ENCODE assay signal across 22 cellular contexts in the genomic region with DNA sequence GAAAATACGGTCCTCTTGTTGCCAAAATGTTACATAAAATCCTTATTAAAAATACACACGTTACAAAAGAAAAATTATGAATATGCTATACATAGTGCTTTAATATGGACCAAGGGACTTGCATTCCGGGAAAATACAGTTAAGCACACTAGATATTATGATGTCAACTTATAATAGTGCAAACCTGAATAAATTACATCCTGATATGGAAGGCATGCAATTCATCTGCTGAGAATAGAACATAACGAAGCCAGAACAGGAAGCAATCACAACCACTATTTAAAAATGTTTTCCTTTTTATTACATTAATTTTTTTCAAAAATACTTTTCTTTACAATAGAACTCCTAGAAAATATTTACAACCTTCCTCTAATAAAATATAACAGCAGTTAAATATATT. TPM values are rescaled to one million over a fixed set of nuclear protein-coding genes. Genes with fewer than 3 reads are reported as not detected.
A peak's percentile ranks its signal among the peaks of the same experiment; 100 is the strongest.
DNase-seq lines count a peak whose midpoint lies in the region; ATAC-seq and TF ChIP-seq lines count a peak whose summit lies in the region.
"Had no signal": no experiment of that assay in that cellular context is flagged by ENCODE, and none has a peak within 500 bp of the region (broad histone marks: within the 10 kb centered on the region; RNA-seq: fewer than 3 reads in every experiment).

No MANE protein-coding gene starts in this region.

- H3K36me3 Mint-ChIP-seq in Calu3 (ENCODE audit: insufficient read depth, unreplicated experiment): peaks cover 29% of the 10 kb centered on the region
- H3K36me3 Mint-ChIP-seq: natural killer cell had no signal

- 94% methylated on average over 4 of the region's 4 CpGs for WGBS in smooth muscle cell (ENCODE audit: low lambda C conversion rate)

- intact Hi-C loops in Calu3 (cut with micrococcal nuclease; ENCODE audit: unreplicated experiment) (loop anchor here (10.0 kb wide), 1 partner anchor 309 kb away; no protein-coding TSS in a partner anchor), PC-3 (cut with micrococcal nuclease) (loop anchor here (10.0 kb wide), 1 partner anchor 441 kb away; a partner anchor contains a TSS)

- H3K27ac Mint-ChIP-seq in Calu3 (ENCODE audit: unreplicated experiment): peak overlapping the region; percentile 100
- H3K27ac Mint-ChIP-seq: dendritic cell treated with granulocyte-macrophage colony-stimulating factor and Interleukin-4, amounts not matched to agents 40 ng/mL and 50 ng/mL, for 4 days; endodermal cell; natural killer cell had no signal

- no peaks in the 10 kb centered on the region for H3K27me3 Mint-ChIP-seq in Calu3 (ENCODE audit: unreplicated experiment)
- H3K27me3 Mint-ChIP-seq: activated CD8-positive, alpha-beta memory T cell treated with anti-CD3 and anti-CD28 coated beads, Interleukin-2, amount 10 ng/mL, durations not matched to agents 7 days and 5 days; dendritic cell treated with granulocyte-macrophage colony-stimulating factor and Interleukin-4, amounts not matched to agents 40 ng/mL and 50 ng/mL, for 4 days had no signal

- in situ Hi-C loops in brain microvascular endothelial cell (cut with HindIII; ENCODE audit: low pct_ligation_motif_present, low sequenced_read_pairs): no loop called here

- H3K4me3 ChIP-seq in PC-3 (ENCODE audit: low read length) (peak overlapping the region; percentile 60), brain microvascular endothelial cell (ENCODE audit: low read depth, low read length) (no peak overlapping the region), smooth muscle cell (no peak overlapping the region)
- H3K4me3 ChIP-seq: stomach, tibial artery had no signal

- ATAC-seq in PC-3 (no peak), HG02938 (IDR thresholded peaks at IDR 0.05; ENCODE audit: unreplicated experiment) (no peak)
- ATAC-seq: activated CD8-positive, alpha-beta memory T cell treated with anti-CD3 and anti-CD28 coated beads, Interleukin-2, amount 10 ng/mL, durations not matched to agents 7 days and 5 days; activated T-cell treated with anti-CD3 and anti-CD28 coated beads, Interleukin-2, amount 50 U/mL, for 72 hours; natural killer cell had no signal

- H3K79me2 ChIP-seq in PC-3 (ENCODE audit: low read length): peaks cover 25% of the 10 kb centered on the region
- no peaks in the 10 kb centered on the region for H3K79me2 ChIP-seq in smooth muscle cell (ENCODE audit: low read depth)

- no peak for DNase-seq in Calu3
- DNase-seq in PC-3: no peak
- no peak for DNase-seq in brain microvascular endothelial cell
- DNase-seq in smooth muscle cell (lab: John Stamatoyannopoulos, UW; ENCODE audit: unreplicated experiment): no peak
- DNase-seq in stimulated activated CD4-positive, alpha-beta T cell treated with anti-CD3 and anti-CD28 coated beads, Interleukin-4, amount 100 ng/mL, for 1 hour: no peak
- no peak for DNase-seq in superior temporal gyrus (ENCODE audit: extremely low spot score)
- DNase-seq: activated CD8-positive, alpha-beta memory T cell treated with anti-CD3 and anti-CD28 coated beads, Interleukin-2, amount 10 ng/mL, durations not matched to agents 7 days and 5 days; activated naive CD4-positive, alpha-beta T cell treated with Interleukin-2 at 50 U/mL for 16 hours; activated T-cell treated with anti-CD3 and anti-CD28 coated beads, Interleukin-2, amount 50 U/mL, for 72 hours; endodermal cell; kidney; natural killer cell; NCI-H1694; NCI-H446 treated with DMSO at 0.1 percent for 48 hours; SHP77; stomach; tibial artery had no signal

- H3K27ac ChIP-seq in PC-3 (ENCODE audit: low read length) (peak overlapping the region; percentile 98), brain microvascular endothelial cell (peak overlapping the region; percentile 92), smooth muscle cell (ENCODE audit: low read depth) (peak overlapping the region; percentile 86)
- H3K27ac ChIP-seq: tibial artery had no signal

- no peaks in the 10 kb centered on the region for H3K9me3 Mint-ChIP-seq in Calu3 (ENCODE audit: low read depth, unreplicated experiment)
- H3K9me3 Mint-ChIP-seq: activated T-cell treated with anti-CD3 and anti-CD28 coated beads, Interleukin-2, amount 50 U/mL, for 72 hours; dendritic cell treated with granulocyte-macrophage colony-stimulating factor and Interleukin-4, amounts not matched to agents 40 ng/mL and 50 ng/mL, for 4 days; endodermal cell; natural killer cell had no signal

- H3K4me2 ChIP-seq in PC-3 (ENCODE audit: low read length): peak overlapping the region; percentile 85
- H3K4me2 ChIP-seq in smooth muscle cell: no peak overlapping the region

- CTCF ChIA-PET in Calu3 (lab: Charles Lee) (no interaction called here), PC-3 (lab: Charles Lee) (interaction anchor here (0.7 kb wide), 1 partner anchor 347 kb away, joined by 5 read pairs; no protein-coding TSS in a partner anchor)

- H3K9me3 ChIP-seq in PC-3 (ENCODE audit: low read length) (no peaks in the 10 kb centered on the region), smooth muscle cell (replicated peaks; ENCODE audit: low read depth) (no peaks in the 10 kb centered on the region)
- H3K9me3 ChIP-seq: stomach, tibial artery had no signal

- no peaks in the 10 kb centered on the region for H3K27me3 ChIP-seq in PC-3 (ENCODE audit: low read length)
- H3K27me3 ChIP-seq in brain microvascular endothelial cell (replicated peaks): no peaks in the 10 kb centered on the region
- no peaks in the 10 kb centered on the region for H3K27me3 ChIP-seq in smooth muscle cell (ENCODE audit: low read depth)
- H3K27me3 ChIP-seq: stomach, tibial artery had no signal

- H3K4me3 Mint-ChIP-seq in Calu3 (ENCODE audit: low read depth, unreplicated experiment): peak overlapping the region; percentile 60
- H3K4me3 Mint-ChIP-seq: activated CD8-positive, alpha-beta memory T cell treated with anti-CD3 and anti-CD28 coated beads, Interleukin-2, amount 10 ng/mL, durations not matched to agents 7 days and 5 days; dendritic cell treated with granulocyte-macrophage colony-stimulating factor and Interleukin-4, amounts not matched to agents 40 ng/mL and 50 ng/mL, for 4 days; endodermal cell; natural killer cell had no signal

- no peak for TF ChIP-seq CTCF in Calu3 (IDR thresholded peaks at IDR 0.05; ENCODE audit: unreplicated experiment)
- no peak for TF ChIP-seq CTCF in PC-3 (conservative IDR thresholded peaks at IDR 0.05; ENCODE audit: low read depth, low read length)
- TF ChIP-seq CTCF in brain microvascular endothelial cell (IDR thresholded peaks at IDR 0.05; ENCODE audit: low read depth, low read length, missing control alignments): no peak
- no peak for TF ChIP-seq CTCF in smooth muscle cell (IDR thresholded peaks at IDR 0.05; ENCODE audit: borderline replicate concordance, insufficient read depth, poor library complexity, severe bottlenecking)

- BruUV-seq in Calu3 (replicated peaks; lab: Mats Ljungman, UMichigan) (no TSS peak), PC-3 (replicated peaks; lab: Mats Ljungman, UMichigan) (no TSS peak)

- H3F3A ChIP-seq in PC-3 (ENCODE audit: low read length, unreplicated experiment): peaks cover 22% of the 10 kb centered on the region
- H3F3A ChIP-seq in smooth muscle cell (ENCODE audit: low read depth): no peaks in the 10 kb centered on the region

- H3K9me2 ChIP-seq in PC-3 (replicated peaks; ENCODE audit: low read length): no peaks in the 10 kb centered on the region

- H2AFZ ChIP-seq in PC-3 (ENCODE audit: low read length) (no peak overlapping the region), smooth muscle cell (ENCODE audit: low read depth) (no peak overlapping the region)

- H3K36me3 ChIP-seq in PC-3 (ENCODE audit: low read depth, low read length): peaks cover 11% of the 10 kb centered on the region
- peaks cover 4% of the 10 kb centered on the region for H3K36me3 ChIP-seq in brain microvascular endothelial cell (replicated peaks)
- no peaks in the 10 kb centered on the region for H3K36me3 ChIP-seq in smooth muscle cell (ENCODE audit: low read depth)

- H3K4me1 Mint-ChIP-seq in Calu3 (ENCODE audit: low read depth, unreplicated experiment): peaks cover 87% of the 10 kb centered on the region
- H3K4me1 Mint-ChIP-seq: natural killer cell had no signal

- H3K4me1 ChIP-seq in PC-3 (ENCODE audit: insufficient read depth, low read length) (peaks cover 93% of the 10 kb centered on the region), smooth muscle cell (ENCODE audit: low read depth) (no peaks in the 10 kb centered on the region)
- H3K4me1 ChIP-seq: tibial artery had no signal

- H4K20me1 ChIP-seq in PC-3 (ENCODE audit: low read length) (no peaks in the 10 kb centered on the region), smooth muscle cell (ENCODE audit: low read depth) (no peaks in the 10 kb centered on the region)

- H3K9ac ChIP-seq in PC-3 (ENCODE audit: low read length) (peak overlapping the region; percentile 91), smooth muscle cell (ENCODE audit: low read depth) (peak overlapping the region; percentile 49)

- POLR2A ChIA-PET in PC-3 (lab: Charles Lee; ENCODE audit: unreplicated experiment): no interaction called here

RNA-seq across cellular contexts. Expression of a gene that starts 7.8 kb away (rescaled TPM):
- 48.1 and 50.0 TPM in 2 replicates for total RNA-seq in Calu3 (2022)
- 72.2 and 82.1 TPM in 2 replicates for total RNA-seq in PC-3 (2014; rRNA removed)
- total RNA-seq in smooth muscle cell: 45.3 and 47.8 TPM in 2 replicates
- polyA plus RNA-seq in smooth muscle cell: 39.9 and 41.1 TPM in 2 replicates

RNA-seq across cellular contexts. Expression of a gene that starts 30.7 kb away (rescaled TPM):
- total RNA-seq in Calu3 (2022) (1.1 and 1.4 TPM in 2 replicates), PC-3 (2014; rRNA removed) (1.2 and 2.8 TPM in 2 replicates), smooth muscle cell (0.27 TPM in 2 replicates)
- 0.24 TPM in 1 of 2 replicates, not detected in the other for polyA plus RNA-seq in smooth muscle cell

RNA-seq across cellular contexts. Expression of a gene that starts 52.3 kb away (rescaled TPM):
- total RNA-seq in Calu3 (2022): not detected in 2 replicates
- not detected in 2 replicates for total RNA-seq in PC-3 (2014; rRNA removed)
- 1.6 and 2.3 TPM in 2 replicates for total RNA-seq in smooth muscle cell
- 3.9 and 7.2 TPM in 2 replicates for polyA plus RNA-seq in smooth muscle cell
- total RNA-seq: activated CD8-positive, alpha-beta memory T cell treated with anti-CD3 and anti-CD28 coated beads, Interleukin-2, amount 10 ng/mL, durations not matched to agents 7 days and 5 days; kidney; LHCN-M2; liver; natural killer cell; omental fat pad; stomach had no signal
- polyA plus RNA-seq: liver had no signal
